8 cellular contexts compared by ENCODE assay signal in genomic region chr11:73325036-73325981, GRCh38. TPM values are rescaled to one million over a fixed set of nuclear protein-coding genes. Genes with fewer than 3 reads are reported as not detected.
A peak's percentile ranks its signal among the peaks of the same experiment; 100 is the strongest.
DNase-seq lines count a peak whose midpoint lies in the region; ATAC-seq, FAIRE-seq and TF ChIP-seq lines count a peak whose summit lies in the region.

No MANE protein-coding gene starts in this region.

- H3K9ac ChIP-seq in endodermal cell (ENCODE audit: extremely low read depth, low read length, poor library complexity, severe bottlenecking) (no peak overlapping the region), skeletal muscle tissue (ENCODE audit: low read depth in 1 of 3, low read length in 3 of 3) (peak overlapping the region in 2 of 3 donors; percentile 11 to 45)

- H3K27ac Mint-ChIP-seq in endodermal cell = no peak overlapping the region

- no peak overlapping the region for H3K4me3 Mint-ChIP-seq in endodermal cell

- no peak for TF ChIP-seq POLR2A in H54 (IDR thresholded peaks at IDR 0.05; ENCODE audit: low read depth, low read length)

- peaks cover 4% of the 10 kb centered on the region for H3K36me3 Mint-ChIP-seq in endodermal cell (ENCODE audit: low read depth)

- H3K27ac ChIP-seq in endodermal cell (ENCODE audit: low read depth, low read length) (peak overlapping the region; percentile 12), skeletal muscle tissue (ENCODE audit: low read depth, low read length) (peak overlapping the region; percentile 74)

- no peaks in the 10 kb centered on the region for H3K27me3 Mint-ChIP-seq in endodermal cell (ENCODE audit: insufficient read depth)

- peak; percentile 69 for DNase-seq in GM19239 (ENCODE audit: insufficient read length, low spot score)
- no peak for DNase-seq in endodermal cell
- no peak for DNase-seq in H54 (ENCODE audit: insufficient read length, low spot score)
- DNase-seq in activated naive CD4-positive, alpha-beta T cell treated with Interleukin-2 at 50 U/mL for 16 hours = no peak
- no peak for DNase-seq in dermis blood vessel endothelial cell

- H3K9me3 Mint-ChIP-seq in endodermal cell = no peaks in the 10 kb centered on the region

- no peaks in the 10 kb centered on the region for H3K27me3 ChIP-seq in endodermal cell (ENCODE audit: control insufficient read depth, insufficient read depth, low read length, poor library complexity, severe bottlenecking)
- H3K27me3 ChIP-seq in skeletal muscle tissue (ENCODE audit: control insufficient read depth in 3 of 3, insufficient read depth in 3 of 3, low read length in 3 of 3) = no peaks in the 10 kb centered on the region

- H3K9me3 ChIP-seq in endodermal cell (ENCODE audit: control insufficient read depth, low read length) (no peaks in the 10 kb centered on the region), skeletal muscle tissue (ENCODE audit: control insufficient read depth in 3 of 3, low read length in 3 of 3) (no peaks in the 10 kb centered on the region)

- peaks cover 12% of the 10 kb centered on the region for H3K4me1 Mint-ChIP-seq in endodermal cell

- 82 to 88% methylated on average over 6 to 13 of the region's 13 CpGs for WGBS in endodermal cell (ENCODE audit: insufficient coverage in 1 of 2, insufficient read length in 1 of 2), 2 experiments

- peak; percentile 90 for FAIRE-seq in GM19239 (lab: Jason Lieb, UNC)
- no peak for FAIRE-seq in H54 (lab: Jason Lieb, UNC)

- peak; percentile 58 for ATAC-seq in HG03097 (IDR thresholded peaks at IDR 0.05; ENCODE audit: low FRiP score, unreplicated experiment)
- no peak for ATAC-seq in esophagus mucosa

- H3K4me1 ChIP-seq in endodermal cell (ENCODE audit: control insufficient read depth, insufficient read depth, low read length) = no peaks in the 10 kb centered on the region
- H3K4me1 ChIP-seq in skeletal muscle tissue (ENCODE audit: control insufficient read depth in 3 of 3, insufficient read depth in 3 of 3, low read length in 3 of 3) = peaks cover 44 to 65% (median 60%) of the 10 kb centered on the region in 3 donors

- no peak overlapping the region for H3K4me3 ChIP-seq in endodermal cell (ENCODE audit: low read length)
- no peak overlapping the region for H3K4me3 ChIP-seq in skeletal muscle tissue (ENCODE audit: low read length in 3 of 3)

- no peaks in the 10 kb centered on the region for H3K36me3 ChIP-seq in endodermal cell (ENCODE audit: control insufficient read depth, insufficient read depth, low read length)
- no peaks in the 10 kb centered on the region for H3K36me3 ChIP-seq in skeletal muscle tissue (ENCODE audit: control insufficient read depth in 3 of 3, insufficient read depth in 3 of 3, low read length in 3 of 3)

- no peak for TF ChIP-seq CTCF in endodermal cell (conservative IDR thresholded peaks at IDR 0.05)

RNA-seq across cellular contexts. Expression of gene ARHGEF17, which starts 17.2 kb away (rescaled TPM):
- 10 to 100 TPM; 31.0 to 39.0 TPM for total RNA-seq in endodermal cell
- 52.4 TPM for polyA plus RNA-seq in endodermal cell (2013, experiment 1 of 2)
- 45.3 TPM for polyA plus RNA-seq in endodermal cell (2013, experiment 2 of 2)
- 19.3 TPM for total RNA-seq in skeletal muscle tissue
- 25.0 and 55.4 TPM in 2 replicates for total RNA-seq in dermis blood vessel endothelial cell
- total RNA-seq in esophagus mucosa = 5.4 TPM

RNA-seq across cellular contexts. Expression of gene RELT, which starts 50.9 kb away (rescaled TPM):
- total RNA-seq in endodermal cell (1 to 10 TPM; 6.9 to 8.9 TPM), skeletal muscle tissue (1.6 TPM), dermis blood vessel endothelial cell (6.7 and 7.8 TPM in 2 replicates), esophagus mucosa (3.9 TPM)
- polyA plus RNA-seq in endodermal cell (2013, experiment 1 of 2) = 7.8 TPM
- polyA plus RNA-seq in endodermal cell (2013, experiment 2 of 2) = 8.4 TPM

RNA-seq across cellular contexts. Expression of gene P2RY6, which starts 53.2 kb away (rescaled TPM):
- total RNA-seq in endodermal cell (under 1 TPM; 0.31 to 0.37 TPM), skeletal muscle tissue (2.1 TPM), dermis blood vessel endothelial cell (0.05 TPM in 1 of 2 replicates, not detected in the other), esophagus mucosa (1.0 TPM)
- 0.11 TPM for polyA plus RNA-seq in endodermal cell (2013, experiment 1 of 2)
- not detected for polyA plus RNA-seq in endodermal cell (2013, experiment 2 of 2)
